ENCODE assay signal across 9 cellular contexts in the genomic region with DNA sequence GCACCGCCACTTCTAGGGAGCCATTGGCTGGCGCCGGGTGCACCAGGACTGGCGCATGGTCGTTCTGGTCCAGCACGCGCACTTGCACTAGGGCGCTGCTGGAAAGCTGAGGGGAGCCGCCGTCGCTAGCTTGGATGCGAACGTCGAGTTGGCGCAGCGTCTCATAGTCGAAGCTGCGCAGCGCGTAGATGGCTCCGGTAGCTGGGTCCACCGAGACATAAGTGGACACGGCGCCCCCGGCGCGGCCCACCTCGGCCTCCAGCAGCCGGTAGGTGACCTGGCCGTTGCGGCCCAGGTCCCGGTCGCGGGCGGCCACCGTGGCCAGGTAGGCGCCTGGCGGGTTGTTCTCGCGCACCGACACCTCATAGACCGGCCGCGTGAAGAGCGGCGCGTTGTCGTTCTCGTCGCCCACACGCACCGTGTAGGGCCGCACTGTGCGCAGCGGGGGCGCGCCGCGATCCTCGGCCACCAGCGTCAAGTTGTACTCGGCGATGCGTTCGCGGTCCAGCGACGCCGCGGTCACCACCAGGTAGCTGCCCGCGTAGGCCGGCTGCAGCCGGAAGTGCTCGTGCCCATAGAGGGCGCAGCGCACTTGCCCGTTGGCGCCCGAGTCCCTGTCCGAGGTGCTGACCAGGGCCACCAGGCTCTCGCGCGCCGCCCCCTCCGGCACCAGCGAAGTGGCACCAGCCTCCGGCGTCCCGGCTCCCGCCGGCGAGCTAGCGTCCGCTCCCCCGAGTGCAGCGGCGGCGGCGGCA. TPM values are rescaled to one million over a fixed set of nuclear protein-coding genes. Genes with fewer than 3 reads are reported as not detected.
A peak's percentile ranks its signal among the peaks of the same experiment; 100 is the strongest.
DNase-seq lines count a peak whose midpoint lies in the region; ATAC-seq and TF ChIP-seq lines count a peak whose summit lies in the region.
"Had no signal": no experiment of that assay in that cellular context is flagged by ENCODE, and none has a peak within 500 bp of the region (broad histone marks: within the 10 kb centered on the region; RNA-seq: fewer than 3 reads in every experiment).

No MANE protein-coding gene starts in this region.

- H3K27ac ChIP-seq in RWPE1 (no peak overlapping the region), fibroblast of lung (ENCODE audit: insufficient read depth, low read length) (no peak overlapping the region)

- H3K36me3 ChIP-seq in fibroblast of lung (ENCODE audit: control insufficient read depth, insufficient read depth, low read length): no peaks in the 10 kb centered on the region

- peaks cover 37% of the 10 kb centered on the region for H3K27me3 ChIP-seq in fibroblast of lung (ENCODE audit: control insufficient read depth, insufficient read depth, low read length)

- H3K4me1 Mint-ChIP-seq in natural killer cell treated with Interleukin-12 subunit alpha and Interleukin-12 subunit beta and Interleukin-15 and Interleukin-18, amount 100 ng/mL, for 72 hours (ENCODE audit: low read depth in 2 of 2): peaks cover 7 to 10% of the 10 kb centered on the region in 2 donors

- no peaks in the 10 kb centered on the region for H3K4me1 ChIP-seq in fibroblast of lung (ENCODE audit: control insufficient read depth, extremely low read depth, insufficient read depth, low read length)

- no peaks in the 10 kb centered on the region for H3K9me3 ChIP-seq in fibroblast of lung (ENCODE audit: control insufficient read depth, insufficient read depth, low read depth, low read length)

- DNase-seq in AG10803 (ENCODE audit: low read depth) (peak; percentile 9), RWPE1 (ENCODE audit: low spot score) (peak; percentile 32), fibroblast of lung (ENCODE audit: low read depth in 2 of 2) (peak; percentile 7 to 25), DMS153 treated with DMSO at 0.1 percent for 48 hours (lab: John Stamatoyannopoulos, UW; ENCODE audit: unreplicated experiment) (no peak), NCI-H1105 (lab: John Stamatoyannopoulos, UW) (no peak)
- no peak for DNase-seq in natural killer cell treated with Interleukin-12 subunit alpha and Interleukin-12 subunit beta and Interleukin-15 and Interleukin-18, amount 100 ng/mL, for 72 hours (ENCODE audit: low spot score)
- no peak for DNase-seq in stimulated activated naive CD4-positive, alpha-beta T cell treated with Interleukin-2 at 50 U/mL for 16 hours (lab: John Stamatoyannopoulos, UW)
- DNase-seq: NCI-H2171 treated with DMSO at 0.1 percent for 48 hours had no signal

- H3K36me3 Mint-ChIP-seq in natural killer cell treated with Interleukin-12 subunit alpha and Interleukin-12 subunit beta and Interleukin-15 and Interleukin-18, amount 100 ng/mL, for 72 hours: peaks cover 16% of the 10 kb centered on the region

- CTCF ChIA-PET in RWPE1 (lab: Yijun Ruan, JAX): interaction anchor here (0.5 to 2.4 kb wide), 13 partner anchors 15 to 446 kb away, joined by 3 to 15 read pairs (median 4); no protein-coding TSS in a partner anchor

- POLR2A ChIA-PET in RWPE1 (lab: Yijun Ruan, JAX; ENCODE audit: low non-redundant PET): no interaction called here

- no peak overlapping the region for H3K4me3 Mint-ChIP-seq in natural killer cell treated with Interleukin-12 subunit alpha and Interleukin-12 subunit beta and Interleukin-15 and Interleukin-18, amount 100 ng/mL, for 72 hours

- peak; percentile 47 to 62 for ATAC-seq in natural killer cell treated with Interleukin-12 subunit alpha and Interleukin-12 subunit beta and Interleukin-15 and Interleukin-18, amount 100 ng/mL, for 72 hours
- no peak for ATAC-seq in HG02610 (IDR thresholded peaks at IDR 0.05; ENCODE audit: unreplicated experiment)

- H3K27ac Mint-ChIP-seq in natural killer cell treated with Interleukin-12 subunit alpha and Interleukin-12 subunit beta and Interleukin-15 and Interleukin-18, amount 100 ng/mL, for 72 hours: no peak overlapping the region

- H3K27me3 Mint-ChIP-seq in natural killer cell treated with Interleukin-12 subunit alpha and Interleukin-12 subunit beta and Interleukin-15 and Interleukin-18, amount 100 ng/mL, for 72 hours: peaks cover 37 to 45% of the 10 kb centered on the region in 2 donors

- H3K4me2 ChIP-seq in fibroblast of lung (ENCODE audit: extremely low read depth, insufficient read depth, low read length): no peak overlapping the region

- TF ChIP-seq CTCF in AG10803 (conservative IDR thresholded peaks at IDR 0.05; ENCODE audit: low read length) (0 out of 2 replicates have a peak, but pooled peaks have one; percentile 16), RWPE1 (conservative IDR thresholded peaks at IDR 0.05; ENCODE audit: low read depth) (no peak), fibroblast of lung (conservative IDR thresholded peaks at IDR 0.05 in 1 of 2, IDR thresholded peaks at IDR 0.05 in 1 of 2; ENCODE audit: low read depth in 1 of 2, low read length in 2 of 2) (peak in 1 of 2 donors; percentile 21)

- no peak overlapping the region for H2AFZ ChIP-seq in fibroblast of lung (ENCODE audit: low read length)

- no peaks in the 10 kb centered on the region for H4K20me1 ChIP-seq in fibroblast of lung (ENCODE audit: control insufficient read depth, extremely low read depth, insufficient read depth, low read length)

- H3K9me3 Mint-ChIP-seq in natural killer cell treated with Interleukin-12 subunit alpha and Interleukin-12 subunit beta and Interleukin-15 and Interleukin-18, amount 100 ng/mL, for 72 hours: no peaks in the 10 kb centered on the region

- H3K4me3 ChIP-seq in AG10803 (ENCODE audit: low read length) (no peak overlapping the region), fibroblast of lung (replicated peaks in 1 of 4; ENCODE audit: control extremely low read depth in 1 of 4, insufficient read depth in 1 of 4, low read depth in 3 of 4, low read length in 4 of 4) (no peak overlapping the region)

- H3K9ac ChIP-seq in fibroblast of lung (ENCODE audit: insufficient read depth, low read length): no peak overlapping the region

- no peaks in the 10 kb centered on the region for H3K79me2 ChIP-seq in fibroblast of lung (ENCODE audit: control insufficient read depth, insufficient read depth, low read length)

RNA-seq across cellular contexts. Expression of a gene that starts 1.7 kb away (rescaled TPM):
- total RNA-seq in fibroblast of lung: not detected in 2 replicates
- not detected in 2 replicates for polyA plus RNA-seq in fibroblast of lung
- polyA plus RNA-seq in fibroblast of lung (2012): not detected in 2 replicates
- polyA minus RNA-seq in fibroblast of lung (ENCODE audit: low replicate concordance): not detected in 2 replicates
- not detected for total RNA-seq in natural killer cell treated with Interleukin-12 subunit alpha and Interleukin-12 subunit beta and Interleukin-15 and Interleukin-18, amount 100 ng/mL, for 72 hours

Comparison
In these comparisons a context has a peak if more than half of its experiments do, and no peak if none do; other contexts are left out.
1. DNase-seq: peak in AG10803 (single experiment), RWPE1 (single experiment) and fibroblast of lung (2 of 2); none in natural killer cell treated with Interleukin-12 subunit alpha and Interleukin-12 subunit beta and Interleukin-15 and Interleukin-18, amount 100 ng/mL, for 72 hours (single experiment), DMS153 treated with DMSO at 0.1 percent for 48 hours (single experiment), NCI-H1105 (single experiment) and stimulated activated naive CD4-positive, alpha-beta T cell treated with Interleukin-2 at 50 U/mL for 16 hours (single experiment).